In genomic region chr11:130518164-130518563, GRCh38 we compare ENCODE assay signal across 23 cellular contexts.
DNase-seq lines count a peak whose midpoint lies in the region; ATAC-seq, FAIRE-seq and TF ChIP-seq lines count a peak whose summit lies in the region.
"Had no signal": no experiment of that assay in that cellular context is flagged by ENCODE, and none has a peak within 500 bp of the region (broad histone marks: within the 10 kb centered on the region; RNA-seq: fewer than 3 reads in every experiment).

No MANE protein-coding gene starts in this region.

- no peak overlapping the region; the same call in 1 of the 2 replicates for H2BK5ac ChIP-seq in H1 (ENCODE audit: low read depth, low read length)

- no peak overlapping the region for H3K9ac ChIP-seq in H1 (replicated peaks in 1 of 4; ENCODE audit: extremely low read depth in 1 of 4, low read depth in 3 of 4, low read length in 3 of 4)
- H3K9ac ChIP-seq: BLaER1 treated with 17β-estradiol and CSF1 and Interleukin-3, amounts not matched to agents 10 nM and 100 nM had no signal

- no peak overlapping the region for H3K4me3 ChIP-seq in Caco-2 (ENCODE audit: low read depth, low read length)
- H3K4me3 ChIP-seq in H1 (ENCODE audit: extremely low read depth in 1 of 4, insufficient read depth in 2 of 4, low read depth in 3 of 4, low read length in 4 of 4): no peak overlapping the region
- no peak overlapping the region for H3K4me3 ChIP-seq in mucosa of descending colon
- H3K4me3 ChIP-seq in testis: no peak overlapping the region
- H3K4me3 ChIP-seq: A549; BLaER1 treated with 17β-estradiol and CSF1 and Interleukin-3, amounts not matched to agents 10 nM and 100 nM had no signal

- POLR2A ChIA-PET in Caco-2 (lab: Charles Lee) (no interaction called here), H1 (lab: Charles Lee; ENCODE audit: partially characterized antibody) (no interaction called here)

- H4K8ac ChIP-seq in H1 (ENCODE audit: extremely low read depth, insufficient read depth, low read length): no peak overlapping the region

- peaks cover 20% of the 10 kb centered on the region; the same call in 1 of the 2 replicates for H3K4me1 ChIP-seq in Caco-2
- peaks cover 9 to 18% (median 16%) of the 10 kb centered on the region in 4 experiments for H3K4me1 ChIP-seq in H1 (replicated peaks in 1 of 4; ENCODE audit: control insufficient read depth in 3 of 4, insufficient read depth in 4 of 4, low read length in 3 of 4)
- H3K4me1 ChIP-seq in mucosa of descending colon (ENCODE audit: low read depth): no peaks in the 10 kb centered on the region
- H3K4me1 ChIP-seq in testis: peaks cover 13% of the 10 kb centered on the region

- no peak overlapping the region for H2AFZ ChIP-seq in H1 (ENCODE audit: low read length)

- H2BK15ac ChIP-seq in H1 (ENCODE audit: low read length): no peak overlapping the region

- no peak overlapping the region for H3K27ac ChIP-seq in H1 (ENCODE audit: low read depth, low read length)
- no peak overlapping the region for H3K27ac ChIP-seq in testis
- H3K27ac ChIP-seq: 22Rv1; A549; BLaER1 treated with 17β-estradiol and CSF1 and Interleukin-3, amounts not matched to agents 10 nM and 100 nM had no signal

- H3K4me2 ChIP-seq in H1 (ENCODE audit: insufficient read depth in 1 of 2, low read depth in 2 of 2, low read length in 2 of 2): no peak overlapping the region
- H3K4me2 ChIP-seq: A549; BLaER1 treated with 17β-estradiol and CSF1 and Interleukin-3, amounts not matched to agents 10 nM and 100 nM had no signal

- H3K27me3 ChIP-seq in Caco-2 (replicated peaks; ENCODE audit: control insufficient read depth, insufficient read depth, low read length): no peaks in the 10 kb centered on the region; the same call in 1 of the 2 replicates
- H3K27me3 ChIP-seq in H1 (replicated peaks in 1 of 4; ENCODE audit: control insufficient read depth in 3 of 4, extremely low read depth in 1 of 4, insufficient read depth in 3 of 4, low read length in 3 of 4): peaks cover 0 to 3% (median 0%) of the 10 kb centered on the region in 4 experiments; a peak in 2 of 7 replicates
- no peaks in the 10 kb centered on the region for H3K27me3 ChIP-seq in testis
- H3K27me3 ChIP-seq: BE2C; BLaER1 treated with 17β-estradiol and CSF1 and Interleukin-3, amounts not matched to agents 10 nM and 100 nM had no signal

- H3K23me2 ChIP-seq in H1 (ENCODE audit: low read depth, low read length): no peaks in the 10 kb centered on the region; the same call in 1 of the 2 replicates

- TF ChIP-seq POLR2A in H1 (IDR thresholded peaks at IDR 0.05; ENCODE audit: control extremely low read depth in 1 of 2, low read depth in 2 of 2, low read length in 2 of 2) (no peak), testis (IDR thresholded peaks at IDR 0.05) (no peak)

- TF ChIP-seq RAD21 in H1 (IDR thresholded peaks at IDR 0.05 in 1 of 2, conservative IDR thresholded peaks at IDR 0.05 in 1 of 2; ENCODE audit: low read depth in 2 of 2, low read length in 2 of 2): no peak

- no peaks in the 10 kb centered on the region for H3K36me3 Mint-ChIP-seq in Caco-2 (ENCODE audit: insufficient read depth, unreplicated experiment)
- H3K36me3 Mint-ChIP-seq: CD14-positive monocyte; CD8-positive, alpha-beta memory T cell had no signal

- intact Hi-C loops in Caco-2 (cut with micrococcal nuclease; ENCODE audit: unreplicated experiment): no loop called here
- intact Hi-C loops in mucosa of descending colon (cut with DNase I, micrococcal nuclease): no loop called here
- intact Hi-C loops in testis (cut with DNase I; ENCODE audit: low total_unique reads): no loop called here

- ATAC-seq in mucosa of descending colon: peak; percentile 54
- ATAC-seq: A549, HCT116 had no signal

- H3K18ac ChIP-seq in H1 (ENCODE audit: extremely low read depth, low read length): peak overlapping the region; percentile 13; the same call in 1 of the 2 replicates

- no peaks in the 10 kb centered on the region for H3K79me2 ChIP-seq in H1 (ENCODE audit: control insufficient read depth in 1 of 2, insufficient read depth in 2 of 2, low read length in 2 of 2)

- TF ChIP-seq CTCF in Caco-2 (IDR thresholded peaks at IDR 0.05; ENCODE audit: insufficient read depth in 1 of 2, low read depth in 1 of 2, low read length in 1 of 2, severe bottlenecking in 1 of 2, unreplicated experiment in 1 of 2) (no peak), H1 (IDR thresholded peaks at IDR 0.05; ENCODE audit: control extremely low read depth in 1 of 3, insufficient read depth in 1 of 3, low read depth in 1 of 3, low read length in 3 of 3) (no peak), mucosa of descending colon (IDR thresholded peaks at IDR 0.05) (no peak), testis (IDR thresholded peaks at IDR 0.05) (no peak)

- H3K9me3 ChIP-seq in Caco-2: no peaks in the 10 kb centered on the region
- no peaks in the 10 kb centered on the region for H3K9me3 ChIP-seq in H1 (ENCODE audit: insufficient read depth in 2 of 2, low read depth in 1 of 2, low read length in 1 of 2)
- H3K9me3 ChIP-seq in mucosa of descending colon: no peaks in the 10 kb centered on the region
- H3K9me3 ChIP-seq in testis: no peaks in the 10 kb centered on the region
- H3K9me3 ChIP-seq: A549, BE2C had no signal

- no peaks in the 10 kb centered on the region for H4K20me1 ChIP-seq in H1 (replicated peaks in 1 of 2; ENCODE audit: control insufficient read depth in 1 of 2, insufficient read depth in 2 of 2, low read length in 2 of 2)
- H4K20me1 ChIP-seq: BLaER1 treated with 17β-estradiol and CSF1 and Interleukin-3, amounts not matched to agents 10 nM and 100 nM had no signal

- H3K36me3 ChIP-seq in Caco-2 (ENCODE audit: control insufficient read depth, insufficient read depth, low read length): no peaks in the 10 kb centered on the region
- no peaks in the 10 kb centered on the region for H3K36me3 ChIP-seq in H1 (ENCODE audit: control insufficient read depth in 2 of 4, insufficient read depth in 4 of 4, low read length in 3 of 4)
- H3K36me3 ChIP-seq in mucosa of descending colon (ENCODE audit: low read depth): no peaks in the 10 kb centered on the region
- no peaks in the 10 kb centered on the region for H3K36me3 ChIP-seq in testis (ENCODE audit: low read depth, missing control alignments)
- H3K36me3 ChIP-seq: BE2C; BLaER1 treated with 17β-estradiol and CSF1 and Interleukin-3, amounts not matched to agents 10 nM and 100 nM had no signal

- H2BK20ac ChIP-seq in H1 (ENCODE audit: low read length): no peak overlapping the region

- no peak overlapping the region for H4K91ac ChIP-seq in H1 (replicated peaks; ENCODE audit: insufficient read length, low read length)

- no peak overlapping the region for H3K4me3 Mint-ChIP-seq in Caco-2 (ENCODE audit: unreplicated experiment)
- H3K4me3 Mint-ChIP-seq: CD14-positive monocyte; CD4-positive, alpha-beta T cell; CD8-positive, alpha-beta memory T cell; H9 had no signal

- H4K5ac ChIP-seq in H1 (ENCODE audit: insufficient read length, low read depth, low read length): no peak overlapping the region

- H3K79me1 ChIP-seq in H1 (ENCODE audit: low read depth, low read length): no peaks in the 10 kb centered on the region

- H3K23ac ChIP-seq in H1 (ENCODE audit: insufficient read length): no peak overlapping the region

- WGBS in H1 (ENCODE audit: extremely low coverage in 1 of 2, insufficient coverage in 1 of 2, insufficient read length in 1 of 2, insufficient replicate concordance in 2 of 2, low coverage in 1 of 2, low lambda C conversion rate in 2 of 2, missing lambda C conversion rate in 1 of 2), 2 experiments: 83% methylated on average over 4 of the region's 4 CpGs; no CpG with 5 or more reads in 1 of the 2 experiments
- WGBS in testis, 2 donors: 69 to 97% methylated on average over 4 of the region's 4 CpGs

- no TSS peak for BruUV-seq in Caco-2 (replicated peaks; lab: Mats Ljungman, UMichigan)

- FAIRE-seq in H1 (lab: Jason Lieb, UNC): no peak
- FAIRE-seq: A549, GM12891, GM18507 had no signal

- peak overlapping the region; percentile 7 for H3K27ac Mint-ChIP-seq in Caco-2 (ENCODE audit: unreplicated experiment)
- H3K27ac Mint-ChIP-seq: CD14-positive monocyte; CD4-positive, alpha-beta T cell; CD8-positive, alpha-beta memory T cell had no signal

- no peak overlapping the region for H2BK120ac ChIP-seq in H1 (replicated peaks; ENCODE audit: low read depth, low read length)

- no peak overlapping the region for H3K4ac ChIP-seq in H1 (replicated peaks; ENCODE audit: insufficient read length, low read depth, low read length)

- TF ChIP-seq EP300 in H1 (IDR thresholded peaks at IDR 0.05; ENCODE audit: borderline replicate concordance in 1 of 2, low read depth in 2 of 2, low read length in 2 of 2): no peak

- H3K9me3 Mint-ChIP-seq in Caco-2 (ENCODE audit: unreplicated experiment): no peaks in the 10 kb centered on the region
- H3K9me3 Mint-ChIP-seq: CD4-positive, alpha-beta T cell; CD8-positive, alpha-beta memory T cell; H9 had no signal

- DNase-seq in Caco-2: no peak
- DNase-seq in H1 (ENCODE audit: low read depth in 1 of 2, low spot score in 2 of 2): no peak
- DNase-seq in mucosa of descending colon: peak in 1 of 3 donors; percentile 15
- DNase-seq in activated CD4-positive, alpha-beta T cell treated with anti-CD3 and anti-CD28 coated beads, Interleukin-2, amount 50 U/mL, for 4 hours: no peak
- no peak for DNase-seq in testis
- DNase-seq in 8988T: no peak
- DNase-seq: ACHN; AML-193; BE2C; Calu3; CD4-positive, alpha-beta T cell; CD8-positive, alpha-beta memory T cell; DMS53; DMS79 treated with DMSO at 0.1 percent for 48 hours; GF-D8; H9 had no signal

- no peak overlapping the region; the same call in 1 of the 2 replicates for H2AK5ac ChIP-seq in H1 (ENCODE audit: low read depth, low read length)

- H3K56ac ChIP-seq in H1 (replicated peaks; ENCODE audit: insufficient read length, low read depth, low read length): no peak overlapping the region

- H3K27me3 Mint-ChIP-seq in Caco-2 (ENCODE audit: insufficient read depth, unreplicated experiment): no peaks in the 10 kb centered on the region

- CTCF ChIA-PET in Caco-2 (lab: Charles Lee): no interaction called here
- CTCF ChIA-PET in H1 (lab: Charles Lee; ENCODE audit: partially characterized antibody): interaction anchor here (1.0 to 2.2 kb wide), 2 partner anchors 13 to 68 kb away, joined by 3 to 10 read pairs; no protein-coding TSS in a partner anchor

- H3K4me1 Mint-ChIP-seq in Caco-2 (ENCODE audit: low read depth, unreplicated experiment): no peaks in the 10 kb centered on the region
- H3K4me1 Mint-ChIP-seq: CD14-positive monocyte; CD8-positive, alpha-beta memory T cell had no signal

- no peak overlapping the region for H2BK12ac ChIP-seq in H1 (ENCODE audit: low read depth, low read length)

- H3K14ac ChIP-seq in H1 (ENCODE audit: insufficient read length): no peak overlapping the region

TF ChIP-seq in H1, 55 proteins besides CTCF, POLR2A, EP300 and RAD21:
- TF ChIP-seq SIX5 (IDR thresholded peaks at IDR 0.05; ENCODE audit: low read depth, low read length): no peak
- TF ChIP-seq HDAC2 (IDR thresholded peaks at IDR 0.05; ENCODE audit: borderline replicate concordance in 1 of 2, low read depth in 2 of 2, low read length in 2 of 2): no peak
- no peak for TF ChIP-seq BACH1 (IDR thresholded peaks at IDR 0.05; ENCODE audit: low read length)
- no peak for TF ChIP-seq CREB1 (IDR thresholded peaks at IDR 0.05)
